In the genomic region with DNA sequence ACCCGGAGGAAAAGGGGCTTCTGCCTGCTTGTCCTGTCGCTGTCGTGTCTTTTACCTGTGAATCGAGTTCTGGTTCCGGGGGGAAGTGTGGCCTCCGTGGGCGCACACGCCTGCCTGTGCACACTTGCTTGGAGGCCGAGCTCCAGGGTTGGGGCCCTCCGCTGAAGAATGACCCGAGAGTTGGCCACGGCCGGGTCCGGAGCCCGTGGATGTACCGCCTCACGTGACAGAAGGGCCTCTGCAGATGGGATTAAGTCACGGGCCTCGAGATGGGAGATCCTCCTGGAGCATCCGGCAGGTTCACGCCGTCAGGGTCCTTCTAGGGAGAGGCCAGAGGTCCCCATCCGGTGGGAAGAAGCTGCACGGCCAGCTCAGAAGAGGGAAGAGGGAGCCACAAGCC, we compare ENCODE assay signal across 26 cellular contexts.
DNase-seq lines count a peak whose midpoint lies in the region; ATAC-seq, FAIRE-seq and TF ChIP-seq lines count a peak whose summit lies in the region.
"Had no signal": no experiment of that assay in that cellular context is flagged by ENCODE, and none has a peak within 500 bp of the region (broad histone marks: within the 10 kb centered on the region; RNA-seq: fewer than 3 reads in every experiment).

No MANE protein-coding gene starts in this region.

- H3K27ac Mint-ChIP-seq in neural progenitor cell, result peak overlapping the region; percentile 34
- H3K27ac Mint-ChIP-seq: CD14-positive monocyte; CD4-positive, alpha-beta memory T cell; CD4-positive, CD25-positive, alpha-beta regulatory T cell; CD8-positive, alpha-beta memory T cell had no signal

- H3K4me2 ChIP-seq in K562 (ENCODE audit: insufficient read depth, low read length) (no peak overlapping the region), neural progenitor cell (no peak overlapping the region)
- H3K4me2 ChIP-seq: BLaER1 had no signal

- H3K4me3 ChIP-seq in K562 (no peak overlapping the region), neural progenitor cell (no peak overlapping the region)
- H3K4me3 ChIP-seq: BLaER1, GM12878 had no signal

- H3K4me1 Mint-ChIP-seq in neural progenitor cell, result no peaks in the 10 kb centered on the region
- H3K4me1 Mint-ChIP-seq: CD14-positive monocyte; CD4-positive, alpha-beta memory T cell; CD4-positive, CD25-positive, alpha-beta regulatory T cell; CD8-positive, alpha-beta memory T cell had no signal

- no peak for ATAC-seq in K562
- ATAC-seq: GM12878 had no signal

- TF ChIP-seq CTCF in K562 (IDR thresholded peaks at IDR 0.05 in 2 of 3, conservative IDR thresholded peaks at IDR 0.05 in 1 of 3; ENCODE audit: insufficient read depth in 2 of 3, low read depth in 1 of 3, low read length in 3 of 3) (no peak), neural progenitor cell (IDR thresholded peaks at IDR 0.05) (no peak)

- POLR2A ChIA-PET in K562 (lab: Yijun Ruan, JAX), result interaction anchor here (0.6 to 0.7 kb wide), 2 partner anchors 83 to 539 kb away, joined by 3 read pairs; no protein-coding TSS in a partner anchor

- no peaks in the 10 kb centered on the region for H3K9me3 ChIP-seq in K562 (replicated peaks; ENCODE audit: control insufficient read depth, insufficient read depth, low read depth, low read length)
- no peaks in the 10 kb centered on the region for H3K9me3 ChIP-seq in neural progenitor cell (ENCODE audit: low read depth)
- H3K9me3 ChIP-seq: BE2C, BLaER1 had no signal

- TF ChIP-seq POLR2A in K562 (conservative IDR thresholded peaks at IDR 0.05), result no peak

- H2AFZ ChIP-seq in K562 (ENCODE audit: low read depth, low read length) (no peak overlapping the region), neural progenitor cell (replicated peaks) (no peak overlapping the region)

- no peak for TF ChIP-seq RAD21 in K562 (CRISPR knock-in tag; conservative IDR thresholded peaks at IDR 0.05 in 1 of 2, IDR thresholded peaks at IDR 0.05 in 1 of 2)

- no peaks in the 10 kb centered on the region for H3K9me1 ChIP-seq in K562 (ENCODE audit: control insufficient read depth, insufficient read depth, low read length)

- in situ Hi-C loops in K562 (cut with MboI), result no loop called here

- H3K36me3 Mint-ChIP-seq in neural progenitor cell, result no peaks in the 10 kb centered on the region
- H3K36me3 Mint-ChIP-seq: CD14-positive monocyte; CD4-positive, alpha-beta memory T cell; CD4-positive, CD25-positive, alpha-beta regulatory T cell; CD8-positive, alpha-beta memory T cell had no signal

- H3F3A ChIP-seq in neural progenitor cell (ENCODE audit: low read depth), result no peaks in the 10 kb centered on the region

- no peak for FAIRE-seq in K562 (lab: Jason Lieb, UNC)
- FAIRE-seq: A204.1, GM12878, GM12892, GM18507, GM19239 had no signal

- peaks cover 6% of the 10 kb centered on the region for H3K27me3 Mint-ChIP-seq in neural progenitor cell (ENCODE audit: insufficient read depth, low read depth)
- H3K27me3 Mint-ChIP-seq: CD4-positive, alpha-beta memory T cell; CD4-positive, CD25-positive, alpha-beta regulatory T cell had no signal

- TF ChIP-seq EP300 in K562 (IDR thresholded peaks at IDR 0.05; ENCODE audit: low read length), result no peak

- H3K27ac ChIP-seq in K562 (ENCODE audit: extremely low read depth, low read depth, low read length) (no peak overlapping the region), neural progenitor cell (no peak overlapping the region)
- H3K27ac ChIP-seq: BLaER1 had no signal

- no TSS peak for BruUV-seq in K562 (replicated peaks; lab: Mats Ljungman, UMichigan)

- H4K20me1 ChIP-seq in K562 (replicated peaks; ENCODE audit: control insufficient read depth, insufficient read depth, low read length) (peaks cover 29% of the 10 kb centered on the region), neural progenitor cell (ENCODE audit: low read depth) (no peaks in the 10 kb centered on the region)
- H4K20me1 ChIP-seq: BLaER1 had no signal

- H3K4me3 Mint-ChIP-seq in neural progenitor cell, result no peak overlapping the region
- H3K4me3 Mint-ChIP-seq: CD14-positive monocyte; CD4-positive, alpha-beta memory T cell; CD4-positive, CD25-positive, alpha-beta regulatory T cell; CD8-positive, alpha-beta memory T cell had no signal

- CTCF ChIA-PET in K562 (lab: Yijun Ruan, JAX; ENCODE audit: low intra/inter-chr PET ratio), result no interaction called here

- intact Hi-C loops in K562 (cut with micrococcal nuclease), result no loop called here

- WGBS in K562 (ENCODE audit: insufficient coverage, low coverage, missing lambda C conversion rate), result 4% methylated on average over 21 of the region's 24 CpGs

- DNase-seq in K562 (ENCODE audit: extremely low read depth in 1 of 4, low spot score in 3 of 4), result no peak
- DNase-seq in neural progenitor cell (ENCODE audit: low spot score), result no peak
- no peak for DNase-seq in medulla oblongata (ENCODE audit: extremely low spot score)
- DNase-seq in NCI-H82 (lab: John Stamatoyannopoulos, UW), result no peak
- DNase-seq in GM19238 (ENCODE audit: insufficient read length, low spot score), result no peak
- DNase-seq: ACHN; BE2C; C1 segment of cervical spinal cord; CD4-positive, alpha-beta memory T cell; CD4-positive, CD25-positive, alpha-beta regulatory T cell; CD8-positive, alpha-beta memory T cell; COR-L47; DMS 273 treated with DMSO at 0.1 percent for 48 hours; DMS153; DMS53; DMS79; DND-41; EL; GDM1 had no signal

- H3K9ac ChIP-seq in K562 (ENCODE audit: insufficient read depth in 1 of 2, low read depth in 2 of 2, low read length in 2 of 2) (no peak overlapping the region), neural progenitor cell (no peak overlapping the region)
- H3K9ac ChIP-seq: BLaER1 had no signal

- no peaks in the 10 kb centered on the region for H3K9me3 Mint-ChIP-seq in neural progenitor cell
- H3K9me3 Mint-ChIP-seq: CD14-positive monocyte; CD4-positive, CD25-positive, alpha-beta regulatory T cell; CD8-positive, alpha-beta memory T cell had no signal

- peaks cover 0 to 59% of the 10 kb centered on the region in 2 experiments; a peak in 2 of 5 replicates for H3K4me1 ChIP-seq in K562 (replicated peaks in 1 of 2; ENCODE audit: control insufficient read depth in 2 of 2, insufficient read depth in 2 of 2, low read length in 2 of 2)
- H3K4me1 ChIP-seq in neural progenitor cell, result no peaks in the 10 kb centered on the region
- H3K4me1 ChIP-seq: BE2C, BLaER1 had no signal

- H3K27me3 ChIP-seq in K562 (ENCODE audit: control insufficient read depth in 2 of 2, insufficient read depth in 2 of 2, low read length in 2 of 2), result peaks cover 59 to 90% of the 10 kb centered on the region in 2 experiments
- H3K27me3 ChIP-seq in neural progenitor cell, result no peaks in the 10 kb centered on the region
- H3K27me3 ChIP-seq: BE2C, BLaER1 had no signal

- no peaks in the 10 kb centered on the region for H3K36me3 ChIP-seq in K562 (ENCODE audit: control insufficient read depth, insufficient read depth, low read length)
- H3K36me3 ChIP-seq in neural progenitor cell, result no peaks in the 10 kb centered on the region
- H3K36me3 ChIP-seq: BLaER1 had no signal

- H3K79me2 ChIP-seq in K562 (ENCODE audit: control insufficient read depth, insufficient read depth, low read length) (no peaks in the 10 kb centered on the region), neural progenitor cell (ENCODE audit: low read depth) (no peaks in the 10 kb centered on the region)

TF ChIP-seq in K562, 482 proteins besides CTCF, POLR2A, EP300 and RAD21:
- TF ChIP-seq, protein P1, sequence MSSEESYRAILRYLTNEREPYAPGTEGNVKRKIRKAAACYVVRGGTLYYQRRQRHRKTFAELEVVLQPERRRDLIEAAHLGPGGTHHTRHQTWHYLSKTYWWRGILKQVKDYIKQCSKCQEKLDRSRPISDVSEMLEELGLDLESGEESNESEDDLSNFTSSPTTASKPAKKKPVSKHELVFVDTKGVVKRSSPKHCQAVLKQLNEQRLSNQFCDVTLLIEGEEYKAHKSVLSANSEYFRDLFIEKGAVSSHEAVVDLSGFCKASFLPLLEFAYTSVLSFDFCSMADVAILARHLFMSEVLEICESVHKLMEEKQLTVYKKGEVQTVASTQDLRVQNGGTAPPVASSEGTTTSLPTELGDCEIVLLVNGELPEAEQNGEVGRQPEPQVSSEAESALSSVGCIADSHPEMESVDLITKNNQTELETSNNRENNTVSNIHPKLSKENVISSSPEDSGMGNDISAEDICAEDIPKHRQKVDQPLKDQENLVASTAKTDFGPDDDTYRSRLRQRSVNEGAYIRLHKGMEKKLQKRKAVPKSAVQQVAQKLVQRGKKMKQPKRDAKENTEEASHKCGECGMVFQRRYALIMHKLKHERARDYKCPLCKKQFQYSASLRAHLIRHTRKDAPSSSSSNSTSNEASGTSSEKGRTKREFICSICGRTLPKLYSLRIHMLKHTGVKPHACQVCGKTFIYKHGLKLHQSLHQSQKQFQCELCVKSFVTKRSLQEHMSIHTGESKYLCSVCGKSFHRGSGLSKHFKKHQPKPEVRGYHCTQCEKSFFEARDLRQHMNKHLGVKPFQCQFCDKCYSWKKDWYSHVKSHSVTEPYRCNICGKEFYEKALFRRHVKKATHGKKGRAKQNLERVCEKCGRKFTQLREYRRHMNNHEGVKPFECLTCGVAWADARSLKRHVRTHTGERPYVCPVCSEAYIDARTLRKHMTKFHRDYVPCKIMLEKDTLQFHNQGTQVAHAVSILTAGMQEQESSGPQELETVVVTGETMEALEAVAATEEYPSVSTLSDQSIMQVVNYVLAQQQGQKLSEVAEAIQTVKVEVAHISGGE (CRISPR knock-in tag; IDR thresholded peaks at IDR 0.05), result no peak
- TF ChIP-seq, protein P2, sequence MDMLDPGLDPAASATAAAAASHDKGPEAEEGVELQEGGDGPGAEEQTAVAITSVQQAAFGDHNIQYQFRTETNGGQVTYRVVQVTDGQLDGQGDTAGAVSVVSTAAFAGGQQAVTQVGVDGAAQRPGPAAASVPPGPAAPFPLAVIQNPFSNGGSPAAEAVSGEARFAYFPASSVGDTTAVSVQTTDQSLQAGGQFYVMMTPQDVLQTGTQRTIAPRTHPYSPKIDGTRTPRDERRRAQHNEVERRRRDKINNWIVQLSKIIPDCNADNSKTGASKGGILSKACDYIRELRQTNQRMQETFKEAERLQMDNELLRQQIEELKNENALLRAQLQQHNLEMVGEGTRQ (CRISPR knock-in tag; IDR thresholded peaks at IDR 0.05), result peak; percentile 21; the same call in 1 of the 2 replicates
